ENCODE assay signal across 10 cellular contexts in the genomic region with DNA sequence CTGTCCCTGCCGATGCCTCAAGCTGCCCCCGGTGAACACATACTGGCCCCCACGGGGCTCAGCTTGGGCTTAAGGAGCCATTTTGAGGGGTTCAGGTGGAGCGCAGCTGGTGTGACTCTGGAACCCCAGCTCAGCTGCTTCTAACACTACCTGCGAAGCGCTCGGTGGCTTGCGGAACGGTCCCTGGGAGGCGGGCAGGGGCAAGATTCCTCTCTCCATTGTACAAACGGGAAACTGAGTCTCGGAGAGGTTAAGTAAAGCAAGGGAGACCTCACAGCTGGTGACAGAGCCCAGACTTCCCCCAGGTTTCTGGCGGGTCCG. TPM values are rescaled to one million over a fixed set of nuclear protein-coding genes. Genes with fewer than 3 reads are reported as not detected.
DNase-seq lines count a peak whose midpoint lies in the region; ATAC-seq, FAIRE-seq and TF ChIP-seq lines count a peak whose summit lies in the region.
"Had no signal": no experiment of that assay in that cellular context is flagged by ENCODE, and none has a peak within 500 bp of the region (broad histone marks: within the 10 kb centered on the region; RNA-seq: fewer than 3 reads in every experiment).

No MANE protein-coding gene starts in this region.

- no peak overlapping the region for H3K23ac ChIP-seq in H9 (ENCODE audit: insufficient read length, low read depth, low read length)

- H3K9ac ChIP-seq in mammary epithelial cell (ENCODE audit: insufficient read depth, low read length) (no peak overlapping the region), H9 (ENCODE audit: extremely low read depth, insufficient read length, low read length) (no peak overlapping the region)

- H2AK5ac ChIP-seq in H9 (ENCODE audit: insufficient read length, low read length): no peak overlapping the region

- TF ChIP-seq POLR2A in breast epithelium (IDR thresholded peaks at IDR 0.05): no peak
- no peak for TF ChIP-seq POLR2A in transverse colon (IDR thresholded peaks at IDR 0.05)
- TF ChIP-seq POLR2A in GM12891 (IDR thresholded peaks at IDR 0.05; ENCODE audit: low read depth, low read length): no peak

- no peak overlapping the region for H4K5ac ChIP-seq in H9 (ENCODE audit: insufficient read length, low read depth, low read length)

- H3K4me1 Mint-ChIP-seq in activated naive CD8-positive, alpha-beta T cell treated with anti-CD3 and anti-CD28 coated beads, Interleukin-2, amount 50 U/mL, for 24 hours: peaks cover 15% of the 10 kb centered on the region
- peaks cover 9 to 12% of the 10 kb centered on the region in 2 experiments for H3K4me1 Mint-ChIP-seq in H9

- no peak overlapping the region for H2BK12ac ChIP-seq in H9 (ENCODE audit: insufficient read length, low read depth, low read length)

- intact Hi-C loops in breast epithelium (cut with DNase I; ENCODE audit: low total_unique reads): no loop called here
- intact Hi-C loops in mammary epithelial cell (cut with micrococcal nuclease): loop anchor here (2.0 kb wide), 1 partner anchor 120 kb away; a partner anchor contains a TSS
- intact Hi-C loops in lower lobe of right lung (cut with DNase I): no loop called here
- intact Hi-C loops in transverse colon (cut with DNase I; ENCODE audit: low total_unique reads): loop anchor here (5.0 to 10.0 kb wide), 2 partner anchors 72 to 81 kb away; no protein-coding TSS in a partner anchor

- DNase-seq in breast epithelium (ENCODE audit: low spot score in 2 of 2) (no peak), mammary epithelial cell (no peak), lower lobe of right lung (no peak), transverse colon (no peak), H9 (no peak), superior temporal gyrus (ENCODE audit: extremely low spot score) (no peak), GM12891 (ENCODE audit: insufficient read length, low spot score) (no peak)
- DNase-seq in activated naive CD8-positive, alpha-beta T cell treated with anti-CD3 and anti-CD28 coated beads, Interleukin-2, amount 50 U/mL, for 24 hours: no peak
- DNase-seq: Calu3 had no signal

- no peak overlapping the region for H3K56ac ChIP-seq in H9 (ENCODE audit: insufficient read length, low read depth, low read length)

- H4K8ac ChIP-seq in H9 (replicated peaks; ENCODE audit: insufficient read length, low read depth, low read length): no peak overlapping the region

- no peak overlapping the region for H3K18ac ChIP-seq in H9 (ENCODE audit: insufficient read length, low read depth, low read length)

- no peaks in the 10 kb centered on the region for H3K79me1 ChIP-seq in H9 (ENCODE audit: insufficient read depth, low read depth, low read length, poor library complexity, severe bottlenecking)

- CTCF ChIA-PET in mammary epithelial cell (lab: Charles Lee; ENCODE audit: low non-redundant PET): no interaction called here

- dilution Hi-C loops in mammary epithelial cell (cut with HindIII; ENCODE audit: low sequenced_read_pairs): no loop called here

- no peak overlapping the region for H2AFZ ChIP-seq in mammary epithelial cell (ENCODE audit: low read depth, low read length)
- no peak overlapping the region for H2AFZ ChIP-seq in H9 (ENCODE audit: low read length)

- no peak overlapping the region for H2BK120ac ChIP-seq in H9 (ENCODE audit: low read depth, low read length, poor library complexity, severe bottlenecking)

- no peaks in the 10 kb centered on the region for H3K9me3 Mint-ChIP-seq in activated naive CD8-positive, alpha-beta T cell treated with anti-CD3 and anti-CD28 coated beads, Interleukin-2, amount 50 U/mL, for 24 hours
- no peaks in the 10 kb centered on the region; a peak in 1 of 5 replicates for H3K9me3 Mint-ChIP-seq in H9

- no peak overlapping the region for H3T11ph ChIP-seq in H9 (ENCODE audit: low read length)

- H3K27me3 Mint-ChIP-seq in activated naive CD8-positive, alpha-beta T cell treated with anti-CD3 and anti-CD28 coated beads, Interleukin-2, amount 50 U/mL, for 24 hours: no peaks in the 10 kb centered on the region
- H3K27me3 Mint-ChIP-seq in H9 (ENCODE audit: low read depth): peaks cover 12% of the 10 kb centered on the region

- no peak overlapping the region for H2BK5ac ChIP-seq in H9 (ENCODE audit: insufficient read length, low read length)

- no peak overlapping the region for H4K91ac ChIP-seq in H9 (ENCODE audit: insufficient read length, low read depth, low read length)

- H3K27ac ChIP-seq in breast epithelium (peak overlapping the region in 1 of 2 donors; percentile 22), mammary epithelial cell (ENCODE audit: insufficient read depth, low read depth, low read length) (no peak overlapping the region), lower lobe of right lung (peak overlapping the region; percentile 58), transverse colon (peak overlapping the region in 2 of 4 donors; percentile 20 to 58), H9 (ENCODE audit: insufficient read length, low read depth, low read length) (no peak overlapping the region)

- H4K20me1 ChIP-seq in mammary epithelial cell (ENCODE audit: insufficient read depth, low read length) (peaks cover 37% of the 10 kb centered on the region), H9 (ENCODE audit: control insufficient read depth, insufficient read depth, insufficient read length) (no peaks in the 10 kb centered on the region)

- TF ChIP-seq CTCF in breast epithelium (IDR thresholded peaks at IDR 0.05) (no peak), mammary epithelial cell (conservative IDR thresholded peaks at IDR 0.05 in 1 of 2, IDR thresholded peaks at IDR 0.05 in 1 of 2; ENCODE audit: extremely low read depth in 1 of 2, insufficient read depth in 1 of 2, low read depth in 1 of 2, low read length in 2 of 2) (no peak), lower lobe of right lung (IDR thresholded peaks at IDR 0.05) (no peak), transverse colon (IDR thresholded peaks at IDR 0.05) (no peak), H9 (conservative IDR thresholded peaks at IDR 0.05) (no peak)

- H3K4me1 ChIP-seq in breast epithelium: peaks cover 0 to 5% of the 10 kb centered on the region in 2 donors
- peaks cover 11% of the 10 kb centered on the region for H3K4me1 ChIP-seq in mammary epithelial cell (ENCODE audit: insufficient read depth, low read length)
- peaks cover 25% of the 10 kb centered on the region for H3K4me1 ChIP-seq in lower lobe of right lung
- H3K4me1 ChIP-seq in transverse colon: peaks cover 0 to 15% (median 7%) of the 10 kb centered on the region in 4 donors
- no peaks in the 10 kb centered on the region; the same call in 1 of the 2 replicates for H3K4me1 ChIP-seq in H9 (ENCODE audit: insufficient read depth, low read length)

- peaks cover 5% of the 10 kb centered on the region for H3K36me3 ChIP-seq in breast epithelium
- peaks cover 69% of the 10 kb centered on the region for H3K36me3 ChIP-seq in mammary epithelial cell (ENCODE audit: insufficient read depth, low read length)
- H3K36me3 ChIP-seq in lower lobe of right lung: peaks cover 53% of the 10 kb centered on the region
- peaks cover 0 to 12% (median 2%) of the 10 kb centered on the region in 4 donors for H3K36me3 ChIP-seq in transverse colon

- no peaks in the 10 kb centered on the region for H3K36me3 Mint-ChIP-seq in activated naive CD8-positive, alpha-beta T cell treated with anti-CD3 and anti-CD28 coated beads, Interleukin-2, amount 50 U/mL, for 24 hours (ENCODE audit: low read depth)
- no peaks in the 10 kb centered on the region for H3K36me3 Mint-ChIP-seq in H9 (ENCODE audit: insufficient read depth in 1 of 3, low read depth in 3 of 3)

- no peak for TF ChIP-seq EP300 in transverse colon (IDR thresholded peaks at IDR 0.05; ENCODE audit: low read depth)

- no peak overlapping the region for H2BK15ac ChIP-seq in H9 (ENCODE audit: low read depth, low read length)

- H3K27me3 ChIP-seq in breast epithelium (no peaks in the 10 kb centered on the region), mammary epithelial cell (ENCODE audit: insufficient read depth, low read length) (no peaks in the 10 kb centered on the region), lower lobe of right lung (ENCODE audit: low read depth) (no peaks in the 10 kb centered on the region), transverse colon (no peaks in the 10 kb centered on the region), H9 (ENCODE audit: insufficient read depth, low read length) (no peaks in the 10 kb centered on the region)

- FAIRE-seq in GM12891 (lab: Jason Lieb, UNC): no peak
- FAIRE-seq: islet of Langerhans had no signal

- H3K4me3 ChIP-seq in breast epithelium: peak overlapping the region; percentile 34 to 67 (median 41)
- H3K4me3 ChIP-seq in mammary epithelial cell (replicated peaks in 1 of 3; ENCODE audit: insufficient read depth in 1 of 3, low read depth in 2 of 3, low read length in 3 of 3): no peak overlapping the region
- H3K4me3 ChIP-seq in lower lobe of right lung: peak overlapping the region; percentile 57
- peak overlapping the region in 3 of 4 donors; percentile 25 to 48 (median 44) for H3K4me3 ChIP-seq in transverse colon

- no peak for ATAC-seq in activated naive CD8-positive, alpha-beta T cell treated with anti-CD3 and anti-CD28 coated beads, Interleukin-2, amount 50 U/mL, for 24 hours
- ATAC-seq in lower lobe of right lung: no peak

- H3K4me3 Mint-ChIP-seq in activated naive CD8-positive, alpha-beta T cell treated with anti-CD3 and anti-CD28 coated beads, Interleukin-2, amount 50 U/mL, for 24 hours: peak overlapping the region; percentile 43
- peak overlapping the region in 1 of 2 experiments; percentile 65; a peak in 3 of 5 replicates for H3K4me3 Mint-ChIP-seq in H9

- H3K14ac ChIP-seq in H9 (ENCODE audit: insufficient read depth, low read length): no peak overlapping the region

- no peak overlapping the region for H2BK20ac ChIP-seq in H9 (ENCODE audit: low read depth, low read length, poor library complexity, severe bottlenecking)

- no TSS peak for BruUV-seq in mammary epithelial cell (replicated peaks; lab: Mats Ljungman, UMichigan)

- in situ Hi-C loops in mammary epithelial cell (cut with MboI; ENCODE audit: low sequenced_read_pairs in 2 of 2): no loop called here
- in situ Hi-C loops in transverse colon (cut with MboI; ENCODE audit: low pct_ligation_motif_present in 1 of 4, low pct_unique_long_range_greater_than_20kb in 1 of 4, low sequenced_read_pairs in 3 of 4): loop anchor here in 1 of 4 donors (25.0 kb wide), 1 partner anchor 134 kb away; a partner anchor contains a TSS

- no peak overlapping the region for H3K4me2 ChIP-seq in mammary epithelial cell (ENCODE audit: insufficient read depth, low read depth, low read length)
- H3K4me2 ChIP-seq in H9 (ENCODE audit: insufficient read depth, insufficient read length, low read length): no peak overlapping the region

- 87% methylated on average over 14 of the region's 14 CpGs for WGBS in mammary epithelial cell (ENCODE audit: low coverage, missing lambda C conversion rate)
- 82% methylated on average over 13 of the region's 14 CpGs; no CpG with 5 or more reads in 1 of the 2 donors for WGBS in transverse colon (ENCODE audit: low coverage in 1 of 2), 2 donors
- no CpG with 5 or more reads among the region's 14 CpGs for WGBS in H9 (ENCODE audit: extremely low coverage, insufficient read length, low lambda C conversion rate)

- H3K4ac ChIP-seq in H9 (ENCODE audit: low read depth, low read length): no peak overlapping the region

- peaks cover 3% of the 10 kb centered on the region for H3K23me2 ChIP-seq in H9 (ENCODE audit: insufficient read length, low read depth, low read length, poor library complexity, severe bottlenecking)

- H3K79me2 ChIP-seq in mammary epithelial cell (ENCODE audit: insufficient read depth, low read length) (peaks cover 68% of the 10 kb centered on the region), H9 (ENCODE audit: insufficient read depth, low read length) (no peaks in the 10 kb centered on the region)

- no peaks in the 10 kb centered on the region for H3K9me3 ChIP-seq in breast epithelium
- H3K9me3 ChIP-seq in mammary epithelial cell (replicated peaks; ENCODE audit: insufficient read depth, low read length): no peaks in the 10 kb centered on the region
- no peaks in the 10 kb centered on the region for H3K9me3 ChIP-seq in lower lobe of right lung
- no peaks in the 10 kb centered on the region for H3K9me3 ChIP-seq in transverse colon
- no peaks in the 10 kb centered on the region for H3K9me3 ChIP-seq in H9 (ENCODE audit: control insufficient read depth, low read depth, low read length)

- no peak overlapping the region for H3K27ac Mint-ChIP-seq in activated naive CD8-positive, alpha-beta T cell treated with anti-CD3 and anti-CD28 coated beads, Interleukin-2, amount 50 U/mL, for 24 hours
- H3K27ac Mint-ChIP-seq in H9: no peak overlapping the region

RNA-seq across cellular contexts. Expression of a gene that starts 11.8 kb away (rescaled TPM):
- total RNA-seq in breast epithelium (10 to 100 TPM; 21.9 to 32.1 (median 24.9) TPM), mammary epithelial cell (1 to 10 TPM; 1.5 to 3.0 TPM), lower lobe of right lung (34.0 TPM), transverse colon (100 to 1,000 TPM in 1 of 4 donors, 10 to 100 TPM in 1, 1 to 10 TPM in 2; 9.3 to 116 (median 30.9) TPM), H9 (2021) (36.7 and 38.4 TPM in 2 replicates)
- polyA plus RNA-seq in mammary epithelial cell: 3.8 TPM
- polyA minus RNA-seq in mammary epithelial cell: not detected
- polyA plus RNA-seq in GM12891 (2012; ENCODE audit: low read depth, missing spikeins): 18.8 TPM

RNA-seq across cellular contexts. Expression of a gene that starts 31.5 kb away (rescaled TPM):
- total RNA-seq in breast epithelium: 10 to 100 TPM; 18.7 to 43.3 (median 28.5) TPM
- total RNA-seq in mammary epithelial cell: 10 to 100 TPM; 15.2 to 15.8 TPM
- polyA plus RNA-seq in mammary epithelial cell: 10.3 TPM
- polyA minus RNA-seq in mammary epithelial cell: 4.2 TPM
- 31.1 TPM for total RNA-seq in lower lobe of right lung
- 10 to 100 TPM; 24.0 to 99.1 (median 63.1) TPM for total RNA-seq in transverse colon
- 35.6 and 36.4 TPM in 2 replicates for total RNA-seq in H9 (2021)
- 20.3 TPM for polyA plus RNA-seq in GM12891 (2012; ENCODE audit: low read depth, missing spikeins)

RNA-seq across cellular contexts. Expression of a gene that starts 31.9 kb away (rescaled TPM):
- total RNA-seq in breast epithelium: 100 to 1,000 TPM in 1 of 3 donors, 10 to 100 TPM in 1, 1 to 10 TPM in 1; 9.8 to 125 (median 67.2) TPM
- 1,000 to 10,000 TPM; 2,525 to 2,618 TPM for total RNA-seq in mammary epithelial cell
- 1,059 TPM for polyA plus RNA-seq in mammary epithelial cell
- 2,510 TPM for polyA minus RNA-seq in mammary epithelial cell
- 34.7 TPM for total RNA-seq in lower lobe of right lung
- total RNA-seq in transverse colon: 100 to 1,000 TPM; 196 to 323 (median 229) TPM
- total RNA-seq in H9 (2021): 3.9 and 5.3 TPM in 2 replicates
- 1.2 TPM for polyA plus RNA-seq in GM12891 (2012; ENCODE audit: low read depth, missing spikeins)

Comparison
In these comparisons a context has a peak if more than half of its experiments do, and no peak if none do; other contexts are left out.
1. H3K4me3 ChIP-seq: peak in breast epithelium (3 of 3), lower lobe of right lung (single experiment) and transverse colon (3 of 4); none in mammary epithelial cell (0 of 3).
2. RNA of a gene that starts 31.9 kb away (total RNA-seq): 2,525 to 2,618 TPM in mammary epithelial cell; 196 to 323 TPM in transverse colon, 9.8 to 125 TPM in breast epithelium, 34.7 TPM in lower lobe of right lung (single experiment) and 3.9 to 5.3 TPM in H9; every median in the first group is over 4 times any median in the second.
3. intact Hi-C loops: an anchor here in mammary epithelial cell (2.0 kb wide) and transverse colon (5.0 to 10.0 kb wide); none called in breast epithelium and lower lobe of right lung.